In genomic region chr22:20905415-20906386, GRCh38 we compare ENCODE assay signal across 1 cellular context.
TF ChIP-seq lines count a peak whose summit lies in the region.

No MANE protein-coding gene starts in this region.

TF ChIP-seq in A549, 52 proteins besides CTCF, POLR2A, EP300 and RAD21 (continued from another document):
- no peak for TF ChIP-seq NFE2L2 (conservative IDR thresholded peaks at IDR 0.05; ENCODE audit: low read length)
- TF ChIP-seq ATOH8 (CRISPR knock-in tag; IDR thresholded peaks at IDR 0.05; ENCODE audit: low read depth), result no peak
- no peak for TF ChIP-seq USF2 (IDR thresholded peaks at IDR 0.05)
